In genomic region chr18:57997820-57998219, GRCh38 we compare ENCODE assay signal across 1 cellular context.
TF ChIP-seq lines count a peak whose summit lies in the region.

No MANE protein-coding gene starts in this region.

TF ChIP-seq in K562, 482 proteins besides CTCF, POLR2A, EP300 and RAD21 (continued from another document):
- TF ChIP-seq, protein P1, sequence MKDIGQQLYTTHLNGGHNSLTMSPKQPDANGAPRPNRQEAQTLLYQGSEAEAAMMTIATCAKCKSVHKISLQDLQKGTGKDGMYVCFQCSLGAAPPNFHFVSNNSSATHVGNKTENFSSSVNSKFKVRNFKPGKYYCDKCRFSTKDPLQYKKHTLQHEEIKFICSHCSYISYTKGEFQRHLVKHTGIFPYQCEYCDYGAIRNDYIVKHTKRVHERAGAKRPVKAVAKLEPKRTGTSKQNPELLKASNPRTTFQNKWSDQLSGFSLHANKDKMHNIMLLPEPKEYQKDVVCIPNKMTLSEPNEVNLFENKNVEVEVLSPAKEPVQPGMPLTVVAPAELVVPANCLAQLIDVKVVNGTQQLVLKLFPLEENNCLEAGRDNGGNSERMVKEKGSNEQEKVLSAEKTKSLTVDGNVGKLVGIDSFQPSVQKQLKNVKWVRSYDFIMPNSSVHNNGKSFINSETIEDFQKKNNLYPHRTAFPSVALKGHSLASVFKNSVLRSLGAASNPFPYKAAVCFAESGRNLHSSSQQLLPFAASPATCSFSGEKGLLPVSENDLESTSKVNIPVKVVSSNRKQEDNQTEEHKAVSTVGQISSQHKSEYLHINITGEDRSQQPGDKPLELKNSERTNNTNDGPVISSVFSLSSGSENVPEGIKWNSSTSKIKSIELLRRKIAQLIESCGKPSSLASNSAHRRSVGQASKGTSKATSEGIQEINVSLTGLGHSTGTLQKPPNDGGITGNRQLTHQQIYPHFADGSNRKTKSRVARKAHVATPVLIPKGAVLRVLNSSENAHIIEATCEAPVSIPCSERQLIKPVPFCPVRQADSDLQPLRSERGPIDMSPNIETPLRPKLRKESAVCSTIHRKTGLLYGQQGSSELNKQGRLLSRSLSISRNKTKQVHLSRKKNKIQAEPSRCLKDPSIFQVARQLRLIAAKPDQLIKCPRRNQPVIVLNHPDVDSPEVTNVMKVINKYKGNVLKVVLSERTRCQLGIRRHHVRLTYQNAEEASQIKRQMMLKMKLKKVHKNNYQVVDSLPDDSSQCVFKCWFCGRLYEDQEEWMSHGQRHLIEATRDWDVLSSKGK (CRISPR knock-in tag; IDR thresholded peaks at IDR 0.05), result no peak
- TF ChIP-seq MAFG (tag; conservative IDR thresholded peaks at IDR 0.05) (peak; percentile 87), NFIX (CRISPR knock-in tag; IDR thresholded peaks at IDR 0.05; ENCODE audit: low read depth) (no peak), MAFF (IDR thresholded peaks at IDR 0.05; ENCODE audit: low read length) (peak; percentile 97), SPI1 (IDR thresholded peaks at IDR 0.05; ENCODE audit: borderline replicate concordance, low read depth, low read length) (no peak), C11orf30 (IDR thresholded peaks at IDR 0.05; ENCODE audit: low read depth) (peak; percentile 94)
TF ChIP-seq in K562: peak in this region for 5.
